In genomic region chr14:92039073-92039719, GRCh38 we compare ENCODE assay signal across 8 cellular contexts. TPM values are rescaled to one million over a fixed set of nuclear protein-coding genes. Genes with fewer than 3 reads are reported as not detected.
DNase-seq lines count a peak whose midpoint lies in the region; ATAC-seq and TF ChIP-seq lines count a peak whose summit lies in the region.

No MANE protein-coding gene starts in this region.

- TF ChIP-seq RAD21 in IMR-90 (IDR thresholded peaks at IDR 0.05; ENCODE audit: low read length), result no peak

- peak overlapping the region; percentile 87 for H3K4ac ChIP-seq in IMR-90 (ENCODE audit: low read depth, low read length)

- H4K8ac ChIP-seq in IMR-90 (ENCODE audit: low read depth in 2 of 2, low read length in 2 of 2), result peak overlapping the region; percentile 88 to 98

- H3K27ac ChIP-seq in IMR-90 (ENCODE audit: insufficient read depth, low read length) (peak overlapping the region; percentile 92), RWPE1 (peak overlapping the region; percentile 95)

- no peaks in the 10 kb centered on the region for H3K27me3 ChIP-seq in IMR-90 (ENCODE audit: control insufficient read depth, insufficient read depth, low read length)

- TF ChIP-seq POLR2A in IMR-90 (IDR thresholded peaks at IDR 0.05; ENCODE audit: low read depth, low read length), result no peak

- peak overlapping the region; percentile 80 for H3K23ac ChIP-seq in IMR-90 (ENCODE audit: low read depth, low read length)

- H4K5ac ChIP-seq in IMR-90 (ENCODE audit: low read depth, low read length), result peak overlapping the region; percentile 86

- H2BK5ac ChIP-seq in IMR-90 (ENCODE audit: low read depth, low read length, poor library complexity, severe bottlenecking), result peak overlapping the region; percentile 74

- POLR2A ChIA-PET in IMR-90 (lab: Charles Lee; ENCODE audit: unreplicated experiment) (no interaction called here), RWPE1 (lab: Yijun Ruan, JAX; ENCODE audit: low non-redundant PET) (no interaction called here)

- peak overlapping the region; percentile 81 for H3K18ac ChIP-seq in IMR-90 (ENCODE audit: low read depth, low read length)

- peak overlapping the region; percentile 95 for H3K9ac ChIP-seq in IMR-90 (ENCODE audit: low read depth, low read length)

- peak overlapping the region; percentile 97 for H3K14ac ChIP-seq in IMR-90 (replicated peaks; ENCODE audit: low read depth, low read length)

- DNase-seq in DMS79 treated with DMSO at 0.1 percent for 48 hours (lab: John Stamatoyannopoulos, UW), result peak; percentile 80
- peak; percentile 70 for DNase-seq in IMR-90
- peak; percentile 64 for DNase-seq in RWPE1 (ENCODE audit: low spot score)
- peak; percentile 71 to 81 for DNase-seq in cardiac fibroblast (ENCODE audit: low read depth in 2 of 2)
- peak; percentile 74 for DNase-seq in kidney glomerular epithelial cell (lab: John Stamatoyannopoulos, UW)
- DNase-seq in stimulated activated CD4-positive, alpha-beta T cell treated with anti-CD3 and anti-CD28 coated beads, Interleukin-4, amount 100 ng/mL, for 24 hours, result peak; percentile 38
- no peak for DNase-seq in DMS153 (lab: John Stamatoyannopoulos, UW)

- H4K91ac ChIP-seq in IMR-90 (ENCODE audit: insufficient read depth, low read depth, low read length), result peak overlapping the region; percentile 87

- H2BK20ac ChIP-seq in IMR-90 (ENCODE audit: low read depth, low read length), result no peak overlapping the region

- TF ChIP-seq CTCF in IMR-90 (conservative IDR thresholded peaks at IDR 0.05; ENCODE audit: low read depth, low read length) (no peak), RWPE1 (conservative IDR thresholded peaks at IDR 0.05; ENCODE audit: low read depth) (no peak), cardiac fibroblast (IDR thresholded peaks at IDR 0.05; ENCODE audit: low read depth, low read length) (no peak)

- intact Hi-C loops in IMR-90 (cut with micrococcal nuclease), result no loop called here

- no TSS peak for BruUV-seq in IMR-90 (replicated peaks; lab: Mats Ljungman, UMichigan)

- H3K4me3 ChIP-seq in IMR-90 (ENCODE audit: insufficient read depth, low read depth, low read length) (peak overlapping the region; percentile 72), cardiac fibroblast (replicated peaks in 1 of 2; ENCODE audit: low read depth in 2 of 2, low read length in 2 of 2) (peak overlapping the region; percentile 87 to 92)

- H3K4me2 ChIP-seq in IMR-90 (ENCODE audit: low read depth, low read length), result peak overlapping the region; percentile 99

- H3K36me3 ChIP-seq in IMR-90 (ENCODE audit: control insufficient read depth, insufficient read depth, low read length), result peaks cover 2% of the 10 kb centered on the region; the same call in 1 of the 2 replicates

- no peaks in the 10 kb centered on the region for H3K9me3 ChIP-seq in IMR-90 (ENCODE audit: control insufficient read depth, insufficient read depth, low read length)

- H2AFZ ChIP-seq in IMR-90 (replicated peaks; ENCODE audit: low read length, poor library complexity), result peak overlapping the region; percentile 99

- H3K9me1 ChIP-seq in IMR-90 (ENCODE audit: insufficient read depth, low read length), result peaks cover 6% of the 10 kb centered on the region

- H4K20me1 ChIP-seq in IMR-90 (ENCODE audit: insufficient read depth, low read length), result peaks cover 26% of the 10 kb centered on the region

- peak overlapping the region; percentile 74 for H2AK5ac ChIP-seq in IMR-90 (ENCODE audit: low read depth, low read length)

- H3K4me1 ChIP-seq in IMR-90 (ENCODE audit: control insufficient read depth, insufficient read depth, low read length), result peaks cover 7% of the 10 kb centered on the region

- dilution Hi-C loops in IMR-90 (cut with HindIII; ENCODE audit: low sequenced_read_pairs, unreplicated experiment), result no loop called here

- H2AK9ac ChIP-seq in IMR-90 (replicated peaks; ENCODE audit: low read depth, low read length, poor library complexity), result peak overlapping the region; percentile 95

- ATAC-seq in GM21528 (IDR thresholded peaks at IDR 0.05; ENCODE audit: low FRiP score, unreplicated experiment), result peak; percentile 17
- peak; percentile 54 for ATAC-seq in IMR-90 (ENCODE audit: low read depth)

- CTCF ChIA-PET in IMR-90 (lab: Yijun Ruan, JAX) (no interaction called here), RWPE1 (lab: Yijun Ruan, JAX) (interaction anchor here (0.8 kb wide), 1 partner anchor 62 kb away, joined by 3 read pairs; no protein-coding TSS in a partner anchor)

- H2BK120ac ChIP-seq in IMR-90 (ENCODE audit: low read depth, low read length), result peak overlapping the region; percentile 33

- WGBS in IMR-90 (ENCODE audit: extremely low coverage in 2 of 2, insufficient read length in 1 of 2), 2 experiments, result 0% methylated on average over 11 of the region's 23 CpGs; no CpG with 5 or more reads in 1 of the 2 experiments

- in situ Hi-C loops in IMR-90 (cut with MboI; ENCODE audit: low sequenced_read_pairs), result no loop called here

- no peak overlapping the region for H2BK15ac ChIP-seq in IMR-90 (ENCODE audit: low read depth, low read length)

- H3K79me1 ChIP-seq in IMR-90 (ENCODE audit: low read depth in 1 of 2, low read length in 2 of 2), result peaks cover 10 to 53% of the 10 kb centered on the region in 2 experiments; a peak in 3 of 4 replicates

- H3K56ac ChIP-seq in IMR-90 (ENCODE audit: extremely low read depth, insufficient read depth, low read length), result peak overlapping the region; percentile 98

TF ChIP-seq in IMR-90, 13 proteins besides CTCF, POLR2A, EP300 and RAD21:
- 0 out of 2 replicates have a peak, but pooled peaks have one; percentile 19 for TF ChIP-seq CHD1 (IDR thresholded peaks at IDR 0.05; ENCODE audit: low read depth, low read length)
- no peak for TF ChIP-seq MAFK (IDR thresholded peaks at IDR 0.05; ENCODE audit: low read depth, low read length)

RNA-seq across cellular contexts. Expression of gene TRIP11, which starts 0.7 kb away (rescaled TPM):
- total RNA-seq in IMR-90 (2012; rRNA removed), result 53.0 and 83.5 TPM in 2 replicates
- polyA plus RNA-seq in IMR-90 (2012; rRNA removed), result 6.8 and 7.5 TPM in 2 replicates
- polyA plus RNA-seq in IMR-90 (2012; cell fraction: cytosol; rRNA removed), result 2.0 TPM in 2 replicates
- polyA plus RNA-seq in IMR-90 (2012; cell fraction: nucleus; rRNA removed; ENCODE audit: low replicate concordance), result 0.98 and 5.6 TPM in 2 replicates
